Comparison of ENCODE assay signal across 9 cellular contexts in the genomic region with DNA sequence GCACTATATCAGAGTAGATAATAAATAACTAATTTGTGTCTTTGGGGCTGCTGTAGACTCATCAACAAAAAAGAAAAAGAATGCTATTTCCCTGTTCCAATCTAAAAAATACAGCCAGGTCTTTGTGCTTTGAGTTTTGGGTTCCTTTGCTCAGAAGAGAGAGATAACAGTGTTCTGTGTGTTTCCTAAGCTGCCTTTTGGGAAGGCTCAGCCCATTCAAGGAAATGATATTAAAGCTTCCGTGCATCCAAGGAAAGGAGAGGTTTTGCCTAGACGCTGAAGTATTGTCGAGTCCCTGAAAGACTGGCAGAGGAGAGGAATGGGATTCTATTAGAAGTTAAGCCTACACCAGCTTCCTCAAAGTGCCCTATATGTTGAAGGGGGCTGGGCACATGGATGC. TPM values are rescaled to one million over a fixed set of nuclear protein-coding genes. Genes with fewer than 3 reads are reported as not detected.
"Had no signal": no experiment of that assay in that cellular context is flagged by ENCODE, and none has a peak within 500 bp of the region (broad histone marks: within the 10 kb centered on the region; RNA-seq: fewer than 3 reads in every experiment).

No MANE protein-coding gene starts in this region.

- H3K9me3 ChIP-seq: HAP-1 had no signal

- H3K4me1 ChIP-seq: HAP-1 had no signal

- H3K9ac ChIP-seq: GM23248 had no signal

- H3K36me3 ChIP-seq: HAP-1 had no signal

- DNase-seq: GM23248, GOT3, H7, IMR-90, KG1 had no signal

- H3K27ac ChIP-seq: GM23248 had no signal

- H3K4me3 ChIP-seq: GM23248, HAP-1, K562 had no signal

- FAIRE-seq: HTR-8/SVneo, K562 had no signal

RNA-seq across cellular contexts. Expression of a gene that starts 25.8 kb away (rescaled TPM):
- total RNA-seq: GM23248, HT-29, IMR-90 had no signal
- polyA plus RNA-seq: GM23248, IMR-90 had no signal
